In genomic region chr6:47391675-47392074, GRCh38 we compare ENCODE assay signal across 28 cellular contexts.
"Had no signal": no experiment of that assay in that cellular context is flagged by ENCODE, and none has a peak within 500 bp of the region (broad histone marks: within the 10 kb centered on the region; RNA-seq: fewer than 3 reads in every experiment).

No MANE protein-coding gene starts in this region.

- H3K4me1 Mint-ChIP-seq: naive B cell; naive thymus-derived CD8-positive, alpha-beta T cell; neural progenitor cell; stimulated activated effector memory CD8-positive, alpha-beta T cell treated with anti-CD3 and anti-CD28 coated beads, Interleukin-12 subunit alpha, Interleukin-12 subunit beta, amount 100 ng/mL, for 72 hours; stimulated activated naive CD8-positive, alpha-beta T cell treated with anti-CD3 and anti-CD28 coated beads, Interleukin-15, amount 100 ng/mL, for 72 hours had no signal

- H3K27ac Mint-ChIP-seq: naive thymus-derived CD8-positive, alpha-beta T cell; nephron; neural progenitor cell; stimulated activated effector memory CD8-positive, alpha-beta T cell treated with anti-CD3 and anti-CD28 coated beads, Interleukin-12 subunit alpha, Interleukin-12 subunit beta, amount 100 ng/mL, for 72 hours; type B pancreatic cell had no signal

- H3K4me2 ChIP-seq: neural progenitor cell had no signal

- H3K27me3 Mint-ChIP-seq: type B pancreatic cell had no signal

- H3K4me3 ChIP-seq: neural progenitor cell, ovary, psoas muscle, right lobe of liver, sigmoid colon, suprapubic skin, testis, tibial artery, transverse colon, vagina had no signal

- H3K36me3 Mint-ChIP-seq: neural progenitor cell; stimulated activated effector memory CD8-positive, alpha-beta T cell treated with anti-CD3 and anti-CD28 coated beads, Interleukin-12 subunit alpha, Interleukin-12 subunit beta, amount 100 ng/mL, for 72 hours; type B pancreatic cell had no signal

- H3K36me3 ChIP-seq: neural progenitor cell, ovary, right lobe of liver, sigmoid colon, suprapubic skin, tibial artery, transverse colon, vagina had no signal

- H3K4me3 Mint-ChIP-seq: naive B cell; naive thymus-derived CD8-positive, alpha-beta T cell; nephron; neural progenitor cell; stimulated activated effector memory CD8-positive, alpha-beta T cell treated with anti-CD3 and anti-CD28 coated beads, Interleukin-12 subunit alpha, Interleukin-12 subunit beta, amount 100 ng/mL, for 72 hours; stimulated activated naive CD8-positive, alpha-beta T cell treated with anti-CD3 and anti-CD28 coated beads, Interleukin-15, amount 100 ng/mL, for 72 hours; type B pancreatic cell had no signal

- H3K79me2 ChIP-seq: parathyroid adenoma had no signal

- ATAC-seq: naive thymus-derived CD8-positive, alpha-beta T cell; psoas muscle; right cardiac atrium; right lobe of liver; stimulated activated effector memory CD8-positive, alpha-beta T cell treated with anti-CD3 and anti-CD28 coated beads, Interleukin-12 subunit alpha, Interleukin-12 subunit beta, amount 100 ng/mL, for 72 hours; stimulated activated naive CD8-positive, alpha-beta T cell treated with anti-CD3 and anti-CD28 coated beads, Interleukin-15, amount 100 ng/mL, for 72 hours; stimulated activated naive CD8-positive, alpha-beta T cell treated with anti-CD3 and anti-CD28 coated beads, Interleukin-15, Interleukin-2, amounts not matched to agents 100 U/mL and 50 U/mL, for 24 hours had no signal

- H3K27ac ChIP-seq: neural progenitor cell, ovary, parathyroid adenoma, psoas muscle, right lobe of liver, sigmoid colon, suprapubic skin, testis, tibial artery, transverse colon, vagina had no signal

- H3K27me3 ChIP-seq: neural progenitor cell, ovary, right lobe of liver, sigmoid colon, suprapubic skin, testis, tibial artery, transverse colon, vagina had no signal

- H3K9ac ChIP-seq: neural progenitor cell, parathyroid adenoma had no signal

- H2AFZ ChIP-seq: neural progenitor cell, parathyroid adenoma had no signal

- DNase-seq: naive B cell; naive thymus-derived CD8-positive, alpha-beta T cell; occipital lobe; ovary; posterior cingulate gyrus; psoas muscle; right cardiac atrium; right lobe of liver; sigmoid colon; small intestine; stimulated activated CD4-positive, alpha-beta T cell treated with anti-CD3 and anti-CD28 coated beads, Interleukin-15, amount 100 ng/mL, for 24 hours; stimulated activated CD4-positive, alpha-beta T cell treated with anti-CD3 and anti-CD28 coated beads, Interleukin-2, amount 100 ng/mL, for 24 hours; stimulated activated CD4-positive, alpha-beta T cell treated with anti-CD3 and anti-CD28 coated beads, Interleukin-2, amount 100 ng/mL, for 48 hours; stimulated activated CD4-positive, alpha-beta T cell treated with anti-CD3 and anti-CD28 coated beads, Interleukin-4, amount 100 ng/mL, for 24 hours; stimulated activated naive CD4-positive, alpha-beta T cell; stimulated activated naive CD8-positive, alpha-beta T cell treated with anti-CD3 and anti-CD28 coated beads, Interleukin-15, amount 100 ng/mL, for 72 hours; stimulated activated naive CD8-positive, alpha-beta T cell treated with anti-CD3 and anti-CD28 coated beads, Interleukin-15, Interleukin-2, amounts not matched to agents 100 U/mL and 50 U/mL, for 24 hours; substantia nigra; testis; tibial artery; transverse colon had no signal

- H3K9me3 ChIP-seq: ovary, psoas muscle, right lobe of liver, sigmoid colon, suprapubic skin, testis, transverse colon, vagina had no signal

- H3K4me1 ChIP-seq: neural progenitor cell, parathyroid adenoma, psoas muscle, right lobe of liver, sigmoid colon, suprapubic skin, testis, tibial artery, transverse colon, vagina had no signal

- FAIRE-seq: small intestine had no signal
